ENCODE assay signal across 13 cellular contexts in genomic region chr22:30648825-30649224, GRCh38. TPM values are rescaled to one million over a fixed set of nuclear protein-coding genes. Genes with fewer than 3 reads are reported as not detected.
DNase-seq lines count a peak whose midpoint lies in the region; ATAC-seq, FAIRE-seq and TF ChIP-seq lines count a peak whose summit lies in the region.
"Had no signal": no experiment of that assay in that cellular context is flagged by ENCODE, and none has a peak within 500 bp of the region (broad histone marks: within the 10 kb centered on the region; RNA-seq: fewer than 3 reads in every experiment).

No MANE protein-coding gene starts in this region.

- no peaks in the 10 kb centered on the region for H3K36me3 ChIP-seq in mucosa of rectum (ENCODE audit: control insufficient read depth in 2 of 2, insufficient read depth in 2 of 2, low read length in 2 of 2)
- no peaks in the 10 kb centered on the region for H3K36me3 ChIP-seq in HepG2 (replicated peaks in 1 of 2; ENCODE audit: control insufficient read depth in 1 of 2, insufficient read depth in 2 of 2, low read length in 2 of 2)

- 77% methylated on average over 3 of the region's 3 CpGs for WGBS in HepG2 (ENCODE audit: low lambda C conversion rate)

- peaks cover 6 to 8% of the 10 kb centered on the region in 2 donors for H3K4me1 ChIP-seq in mucosa of rectum (ENCODE audit: control insufficient read depth in 2 of 2, insufficient read depth in 2 of 2, low read length in 2 of 2)
- H3K4me1 ChIP-seq in HepG2 (ENCODE audit: insufficient read depth, low read length) = no peaks in the 10 kb centered on the region
- H3K4me1 ChIP-seq: ascending aorta had no signal

- H3K9me3 Mint-ChIP-seq in activated T-helper 2 cell treated with anti-CD3 and anti-CD28 coated beads, Interferon-gamma antibody, Interleukin-2, Interleukin-4, amounts not matched to agents 10 μg/mL and 5 μg/mL and 100 μg/mL, durations not matched to agents 14 hours and 24 hours and 36 hours = no peaks in the 10 kb centered on the region
- H3K9me3 Mint-ChIP-seq: neural crest cell had no signal

- no TSS peak for BruUV-seq in HepG2 (replicated peaks; lab: Mats Ljungman, UMichigan)

- CTCF ChIA-PET in HepG2 (lab: Yijun Ruan, JAX; ENCODE audit: low intra/inter-chr PET ratio, low total read pairs) = no interaction called here

- peaks cover 9% of the 10 kb centered on the region for H3K36me3 Mint-ChIP-seq in activated T-helper 2 cell treated with anti-CD3 and anti-CD28 coated beads, Interferon-gamma antibody, Interleukin-2, Interleukin-4, amounts not matched to agents 10 μg/mL and 5 μg/mL and 100 μg/mL, durations not matched to agents 14 hours and 24 hours and 36 hours (ENCODE audit: low read depth)

- TF ChIP-seq CTCF in HepG2 (CRISPR knock-in tag; IDR thresholded peaks at IDR 0.05) = no peak

- no peak overlapping the region for H3K4me2 ChIP-seq in HepG2 (ENCODE audit: low read depth, low read length)

- FAIRE-seq in HepG2 (lab: Jason Lieb, UNC) = no peak

- H3K27me3 Mint-ChIP-seq in activated T-helper 2 cell treated with anti-CD3 and anti-CD28 coated beads, Interferon-gamma antibody, Interleukin-2, Interleukin-4, amounts not matched to agents 10 μg/mL and 5 μg/mL and 100 μg/mL, durations not matched to agents 14 hours and 24 hours and 36 hours (ENCODE audit: low read depth) = no peaks in the 10 kb centered on the region

- no peak overlapping the region for H3K4me3 Mint-ChIP-seq in activated T-helper 2 cell treated with anti-CD3 and anti-CD28 coated beads, Interferon-gamma antibody, Interleukin-2, Interleukin-4, amounts not matched to agents 10 μg/mL and 5 μg/mL and 100 μg/mL, durations not matched to agents 14 hours and 24 hours and 36 hours (ENCODE audit: low read depth)
- H3K4me3 Mint-ChIP-seq: neural crest cell had no signal

- POLR2A ChIA-PET in HepG2 (lab: Yijun Ruan, JAX) = interaction anchor here (0.5 kb wide), 1 partner anchor 450 kb away, joined by 4 read pairs; no protein-coding TSS in a partner anchor

- TF ChIP-seq EP300 in HepG2 (IDR thresholded peaks at IDR 0.05; ENCODE audit: low read depth in 2 of 2, low read length in 2 of 2) = no peak
- no peak for TF ChIP-seq EP300 in HepG2 (CRISPR knock-in tag; IDR thresholded peaks at IDR 0.05; ENCODE audit: borderline replicate concordance)

- H3K27ac Mint-ChIP-seq in activated T-helper 2 cell treated with anti-CD3 and anti-CD28 coated beads, Interferon-gamma antibody, Interleukin-2, Interleukin-4, amounts not matched to agents 10 μg/mL and 5 μg/mL and 100 μg/mL, durations not matched to agents 14 hours and 24 hours and 36 hours = peak overlapping the region; percentile 83

- in situ Hi-C loops in HepG2 (cut with HindIII; ENCODE audit: extremely low pct_ligation_motif_present, low pct_unique_long_range_greater_than_20kb) = no loop called here

- ATAC-seq in left ventricle myocardium superior (no peak), HepG2 (no peak)

- H3K9me3 ChIP-seq in mucosa of rectum (ENCODE audit: control insufficient read depth in 2 of 2, low read length in 2 of 2) = no peaks in the 10 kb centered on the region
- H3K9me3 ChIP-seq in HepG2 (ENCODE audit: low read length) = no peaks in the 10 kb centered on the region
- H3K9me3 ChIP-seq: ascending aorta, heart left ventricle, upper lobe of left lung had no signal

- H2AFZ ChIP-seq in HepG2 (ENCODE audit: low read length) = no peak overlapping the region

- intact Hi-C loops in activated T-helper 2 cell treated with anti-CD3 and anti-CD28 coated beads, Interferon-gamma antibody, Interleukin-2, Interleukin-4, amounts not matched to agents 10 μg/mL and 5 μg/mL and 100 μg/mL, durations not matched to agents 14 hours and 24 hours and 36 hours (cut with micrococcal nuclease) = loop anchor here (1.0 to 5.0 kb wide), 4 partner anchors 14 to 93 kb away; partner anchors contain the start of genes DUSP18, SLC35E4 and TCN2
- intact Hi-C loops in left ventricle myocardium superior (cut with micrococcal nuclease) = no loop called here
- intact Hi-C loops in HepG2 (cut with micrococcal nuclease; ENCODE audit: unreplicated experiment) = no loop called here

- no peak overlapping the region for H3K4me3 ChIP-seq in mucosa of rectum (ENCODE audit: low read length in 2 of 2)
- H3K4me3 ChIP-seq in HepG2 (replicated peaks in 1 of 3; ENCODE audit: insufficient read depth in 1 of 3, low read depth in 2 of 3, low read length in 3 of 3) = no peak overlapping the region
- H3K4me3 ChIP-seq: ascending aorta, heart left ventricle, upper lobe of left lung had no signal

- no peak for TF ChIP-seq POLR2A in HepG2 (IDR thresholded peaks at IDR 0.05; ENCODE audit: insufficient read depth in 1 of 2, low read depth in 2 of 2, low read length in 2 of 2)

- no peaks in the 10 kb centered on the region for H4K20me1 ChIP-seq in HepG2 (ENCODE audit: insufficient read depth, low read length)

- DNase-seq in NCI-H2171 treated with DMSO at 0.1 percent for 48 hours (lab: John Stamatoyannopoulos, UW) (peak; percentile 11), NCI-H2171 (lab: John Stamatoyannopoulos, UW) (no peak), left ventricle myocardium superior (no peak), HepG2 (ENCODE audit: low spot score) (no peak)
- DNase-seq in activated T-helper 2 cell treated with anti-CD3 and anti-CD28 coated beads, Interferon-gamma antibody, Interleukin-2, Interleukin-4, amounts not matched to agents 10 μg/mL and 5 μg/mL and 100 μg/mL, durations not matched to agents 14 hours and 24 hours and 36 hours (ENCODE audit: low spot score) = no peak
- DNase-seq: COR-L47; effector CD8-positive, alpha-beta T cell; NCI-H2081 had no signal

- peak overlapping the region; percentile 43 to 59 for H3K27ac ChIP-seq in mucosa of rectum (ENCODE audit: low read depth in 2 of 2, low read length in 2 of 2)
- no peak overlapping the region for H3K27ac ChIP-seq in HepG2 (ENCODE audit: extremely low read length, insufficient read depth, low read length)
- H3K27ac ChIP-seq: heart left ventricle, upper lobe of left lung had no signal

- no peak for TF ChIP-seq RAD21 in HepG2 (CRISPR knock-in tag; IDR thresholded peaks at IDR 0.05)

- H3K4me1 Mint-ChIP-seq in activated T-helper 2 cell treated with anti-CD3 and anti-CD28 coated beads, Interferon-gamma antibody, Interleukin-2, Interleukin-4, amounts not matched to agents 10 μg/mL and 5 μg/mL and 100 μg/mL, durations not matched to agents 14 hours and 24 hours and 36 hours (ENCODE audit: low read depth) = peaks cover 45% of the 10 kb centered on the region

- H3K9ac ChIP-seq in mucosa of rectum (ENCODE audit: low read depth in 1 of 2, low read length in 2 of 2) (peak overlapping the region in 1 of 2 donors; percentile 13), HepG2 (ENCODE audit: insufficient read depth, low read depth, low read length) (no peak overlapping the region)

- H3K79me2 ChIP-seq in HepG2 (ENCODE audit: insufficient read depth, low read length) = no peaks in the 10 kb centered on the region

- H3K27me3 ChIP-seq in mucosa of rectum (ENCODE audit: control insufficient read depth in 2 of 2, insufficient read depth in 2 of 2, low read length in 2 of 2) (no peaks in the 10 kb centered on the region), HepG2 (ENCODE audit: control insufficient read depth in 1 of 2, insufficient read depth in 2 of 2, low read length in 2 of 2) (no peaks in the 10 kb centered on the region)
- H3K27me3 ChIP-seq: ascending aorta, heart left ventricle, upper lobe of left lung had no signal

RNA-seq across cellular contexts. Expression of gene SLC35E4, which starts 13.2 kb away (rescaled TPM):
- 8.3 and 9.0 TPM in 2 replicates for total RNA-seq in activated T-helper 2 cell treated with anti-CD3 and anti-CD28 coated beads, Interferon-gamma antibody, Interleukin-2, Interleukin-4, amounts not matched to agents 10 μg/mL and 5 μg/mL and 100 μg/mL, durations not matched to agents 14 hours and 24 hours and 36 hours
- 3.1 TPM for total RNA-seq in left ventricle myocardium superior
- 0.15 TPM in 1 of 2 replicates, not detected in the other for total RNA-seq in HepG2 (2016; rRNA removed; fragmentation: Illumina TruSeq; extraction: Trizol)
- total RNA-seq in HepG2 (2016; cell fraction: cytosol; rRNA removed; fragmentation: Illumina TruSeq; extraction: Trizol; ENCODE audit: low read depth) = 0.09 TPM in 1 of 2 replicates, not detected in the other
- total RNA-seq in HepG2 (2016; cell fraction: insoluble cytoplasmic fraction; rRNA removed; fragmentation: Illumina TruSeq; extraction: Trizol) = 0.13 TPM in 1 of 2 replicates, not detected in the other
- total RNA-seq in HepG2 (2016; cell fraction: membrane; rRNA removed; fragmentation: Illumina TruSeq; extraction: Trizol) = 0.14 TPM in 1 of 2 replicates, not detected in the other
- total RNA-seq in HepG2 (2016; cell fraction: nucleus; rRNA removed; fragmentation: Illumina TruSeq; extraction: Trizol) = 0.12 and 0.16 TPM in 2 replicates
- 0.07 and 0.13 TPM in 2 replicates for polyA plus RNA-seq in HepG2 (2011; rRNA removed)
- 0.09 and 0.17 TPM in 2 replicates for polyA plus RNA-seq in HepG2 (2011; cell fraction: cytosol; rRNA removed)
- polyA plus RNA-seq in HepG2 (2011; cell fraction: nucleus; rRNA removed) = 0.10 TPM in 1 of 2 replicates, not detected in the other
- polyA plus RNA-seq in HepG2 (2012) = 0.07 and 0.08 TPM in 2 replicates
- not detected in 2 replicates for polyA plus RNA-seq in HepG2 (2016; cell fraction: cytosol; fragmentation: Illumina TruSeq; extraction: Trizol; ENCODE audit: low read depth)
- polyA plus RNA-seq in HepG2 (2016; cell fraction: insoluble cytoplasmic fraction; fragmentation: Illumina TruSeq; extraction: Trizol; ENCODE audit: low read depth) = 0.09 TPM in 1 of 2 replicates, not detected in the other
- polyA plus RNA-seq in HepG2 (2016; cell fraction: membrane; fragmentation: Illumina TruSeq; extraction: Trizol; ENCODE audit: low read depth) = 0.06 TPM in 1 of 2 replicates, not detected in the other
- 0.33 TPM in 1 of 2 replicates, not detected in the other for polyA plus RNA-seq in HepG2 (2016; cell fraction: nucleus; fragmentation: Illumina TruSeq; extraction: Trizol; ENCODE audit: insufficient read depth, low read depth)
- polyA minus RNA-seq in HepG2 (2011; rRNA and poly(A)+ RNA removed; ENCODE audit: low replicate concordance) = 0.12 and 3.3 TPM in 2 replicates
- 0.18 TPM in 1 of 2 replicates, not detected in the other for polyA minus RNA-seq in HepG2 (2011; cell fraction: cytosol; rRNA and poly(A)+ RNA removed)
- not detected in 2 replicates for polyA minus RNA-seq in HepG2 (2011; cell fraction: nucleus; rRNA and poly(A)+ RNA removed)

RNA-seq across cellular contexts. Expression of gene DUSP18, which starts 18.9 kb away (rescaled TPM):
- total RNA-seq in activated T-helper 2 cell treated with anti-CD3 and anti-CD28 coated beads, Interferon-gamma antibody, Interleukin-2, Interleukin-4, amounts not matched to agents 10 μg/mL and 5 μg/mL and 100 μg/mL, durations not matched to agents 14 hours and 24 hours and 36 hours = 10.5 and 11.2 TPM in 2 replicates
- total RNA-seq in left ventricle myocardium superior = 2.5 TPM
- total RNA-seq in HepG2 (2016; rRNA removed; fragmentation: Illumina TruSeq; extraction: Trizol) = 1.4 and 2.0 TPM in 2 replicates
- 0.44 and 1.1 TPM in 2 replicates for total RNA-seq in HepG2 (2016; cell fraction: cytosol; rRNA removed; fragmentation: Illumina TruSeq; extraction: Trizol; ENCODE audit: low read depth)
- total RNA-seq in HepG2 (2016; cell fraction: insoluble cytoplasmic fraction; rRNA removed; fragmentation: Illumina TruSeq; extraction: Trizol) = 1.2 and 1.4 TPM in 2 replicates
- 2.3 and 2.4 TPM in 2 replicates for total RNA-seq in HepG2 (2016; cell fraction: membrane; rRNA removed; fragmentation: Illumina TruSeq; extraction: Trizol)
- 0.91 and 1.3 TPM in 2 replicates for total RNA-seq in HepG2 (2016; cell fraction: nucleus; rRNA removed; fragmentation: Illumina TruSeq; extraction: Trizol)
- polyA plus RNA-seq in HepG2 (2011; rRNA removed) = 2.1 and 2.3 TPM in 2 replicates
- polyA plus RNA-seq in HepG2 (2011; cell fraction: cytosol; rRNA removed) = 2.6 and 2.8 TPM in 2 replicates
- polyA plus RNA-seq in HepG2 (2011; cell fraction: nucleus; rRNA removed) = 2.1 and 2.7 TPM in 2 replicates
- polyA plus RNA-seq in HepG2 (2012) = 0.81 and 0.87 TPM in 2 replicates
- polyA plus RNA-seq in HepG2 (2016; cell fraction: cytosol; fragmentation: Illumina TruSeq; extraction: Trizol; ENCODE audit: low read depth) = 1.1 and 1.7 TPM in 2 replicates
- 1.6 and 1.7 TPM in 2 replicates for polyA plus RNA-seq in HepG2 (2016; cell fraction: insoluble cytoplasmic fraction; fragmentation: Illumina TruSeq; extraction: Trizol; ENCODE audit: low read depth)
- polyA plus RNA-seq in HepG2 (2016; cell fraction: membrane; fragmentation: Illumina TruSeq; extraction: Trizol; ENCODE audit: low read depth) = 1.8 and 2.1 TPM in 2 replicates
- polyA plus RNA-seq in HepG2 (2016; cell fraction: nucleus; fragmentation: Illumina TruSeq; extraction: Trizol; ENCODE audit: insufficient read depth, low read depth) = 1.0 and 1.5 TPM in 2 replicates
- 3.0 and 7.6 TPM in 2 replicates for polyA minus RNA-seq in HepG2 (2011; rRNA and poly(A)+ RNA removed; ENCODE audit: low replicate concordance)
- 0.79 and 1.8 TPM in 2 replicates for polyA minus RNA-seq in HepG2 (2011; cell fraction: cytosol; rRNA and poly(A)+ RNA removed)
- polyA minus RNA-seq in HepG2 (2011; cell fraction: nucleus; rRNA and poly(A)+ RNA removed) = 1.3 and 1.7 TPM in 2 replicates

RNA-seq across cellular contexts. Expression of gene TCN2, which starts 41.9 kb away (rescaled TPM):
- 0.51 and 0.68 TPM in 2 replicates for total RNA-seq in activated T-helper 2 cell treated with anti-CD3 and anti-CD28 coated beads, Interferon-gamma antibody, Interleukin-2, Interleukin-4, amounts not matched to agents 10 μg/mL and 5 μg/mL and 100 μg/mL, durations not matched to agents 14 hours and 24 hours and 36 hours
- total RNA-seq in left ventricle myocardium superior = 14.6 TPM
- 0.31 TPM in 1 of 2 replicates, not detected in the other for total RNA-seq in HepG2 (2016; rRNA removed; fragmentation: Illumina TruSeq; extraction: Trizol)
- 0.30 TPM in 1 of 2 replicates, not detected in the other for total RNA-seq in HepG2 (2016; cell fraction: cytosol; rRNA removed; fragmentation: Illumina TruSeq; extraction: Trizol; ENCODE audit: low read depth)
- 0.15 and 0.45 TPM in 2 replicates for total RNA-seq in HepG2 (2016; cell fraction: insoluble cytoplasmic fraction; rRNA removed; fragmentation: Illumina TruSeq; extraction: Trizol)
- 0.17 and 0.28 TPM in 2 replicates for total RNA-seq in HepG2 (2016; cell fraction: membrane; rRNA removed; fragmentation: Illumina TruSeq; extraction: Trizol)
- 0.34 and 0.43 TPM in 2 replicates for total RNA-seq in HepG2 (2016; cell fraction: nucleus; rRNA removed; fragmentation: Illumina TruSeq; extraction: Trizol)
- polyA plus RNA-seq in HepG2 (2011; rRNA removed) = 0.29 and 0.67 TPM in 2 replicates
- 0.37 and 0.55 TPM in 2 replicates for polyA plus RNA-seq in HepG2 (2011; cell fraction: cytosol; rRNA removed)
- polyA plus RNA-seq in HepG2 (2011; cell fraction: nucleus; rRNA removed) = 0.35 and 0.59 TPM in 2 replicates
- 0.40 and 0.61 TPM in 2 replicates for polyA plus RNA-seq in HepG2 (2012)
- 0.06 and 0.10 TPM in 2 replicates for polyA plus RNA-seq in HepG2 (2016; cell fraction: cytosol; fragmentation: Illumina TruSeq; extraction: Trizol; ENCODE audit: low read depth)
- 0.20 and 0.21 TPM in 2 replicates for polyA plus RNA-seq in HepG2 (2016; cell fraction: insoluble cytoplasmic fraction; fragmentation: Illumina TruSeq; extraction: Trizol; ENCODE audit: low read depth)
- 0.16 and 0.31 TPM in 2 replicates for polyA plus RNA-seq in HepG2 (2016; cell fraction: membrane; fragmentation: Illumina TruSeq; extraction: Trizol; ENCODE audit: low read depth)
- polyA plus RNA-seq in HepG2 (2016; cell fraction: nucleus; fragmentation: Illumina TruSeq; extraction: Trizol; ENCODE audit: insufficient read depth, low read depth) = 0.53 and 0.63 TPM in 2 replicates
- 0.30 and 0.87 TPM in 2 replicates for polyA minus RNA-seq in HepG2 (2011; rRNA and poly(A)+ RNA removed; ENCODE audit: low replicate concordance)
- not detected in 2 replicates for polyA minus RNA-seq in HepG2 (2011; cell fraction: cytosol; rRNA and poly(A)+ RNA removed)
- polyA minus RNA-seq in HepG2 (2011; cell fraction: nucleus; rRNA and poly(A)+ RNA removed) = 0.12 TPM in 1 of 2 replicates, not detected in the other

RNA-seq across cellular contexts. Expression of gene OSBP2, which starts 45.8 kb away (rescaled TPM):
- total RNA-seq in activated T-helper 2 cell treated with anti-CD3 and anti-CD28 coated beads, Interferon-gamma antibody, Interleukin-2, Interleukin-4, amounts not matched to agents 10 μg/mL and 5 μg/mL and 100 μg/mL, durations not matched to agents 14 hours and 24 hours and 36 hours = 2.1 and 2.4 TPM in 2 replicates
- total RNA-seq in left ventricle myocardium superior = 16.0 TPM
- 7.1 and 7.7 TPM in 2 replicates for total RNA-seq in HepG2 (2016; rRNA removed; fragmentation: Illumina TruSeq; extraction: Trizol)
- 1.9 and 2.2 TPM in 2 replicates for total RNA-seq in HepG2 (2016; cell fraction: cytosol; rRNA removed; fragmentation: Illumina TruSeq; extraction: Trizol; ENCODE audit: low read depth)
- total RNA-seq in HepG2 (2016; cell fraction: insoluble cytoplasmic fraction; rRNA removed; fragmentation: Illumina TruSeq; extraction: Trizol) = 8.2 and 8.7 TPM in 2 replicates
- total RNA-seq in HepG2 (2016; cell fraction: membrane; rRNA removed; fragmentation: Illumina TruSeq; extraction: Trizol) = 7.4 and 9.1 TPM in 2 replicates
- 5.3 and 10.0 TPM in 2 replicates for total RNA-seq in HepG2 (2016; cell fraction: nucleus; rRNA removed; fragmentation: Illumina TruSeq; extraction: Trizol)
- polyA plus RNA-seq in HepG2 (2011; rRNA removed) = 5.0 and 7.9 TPM in 2 replicates
- polyA plus RNA-seq in HepG2 (2011; cell fraction: cytosol; rRNA removed) = 3.8 and 4.7 TPM in 2 replicates
- polyA plus RNA-seq in HepG2 (2011; cell fraction: nucleus; rRNA removed) = 5.9 and 7.6 TPM in 2 replicates
- polyA plus RNA-seq in HepG2 (2012) = 4.1 and 4.4 TPM in 2 replicates
- 3.0 and 5.0 TPM in 2 replicates for polyA plus RNA-seq in HepG2 (2016; cell fraction: cytosol; fragmentation: Illumina TruSeq; extraction: Trizol; ENCODE audit: low read depth)
- polyA plus RNA-seq in HepG2 (2016; cell fraction: insoluble cytoplasmic fraction; fragmentation: Illumina TruSeq; extraction: Trizol; ENCODE audit: low read depth) = 7.0 and 13.0 TPM in 2 replicates
- 11.2 and 12.1 TPM in 2 replicates for polyA plus RNA-seq in HepG2 (2016; cell fraction: membrane; fragmentation: Illumina TruSeq; extraction: Trizol; ENCODE audit: low read depth)
- polyA plus RNA-seq in HepG2 (2016; cell fraction: nucleus; fragmentation: Illumina TruSeq; extraction: Trizol; ENCODE audit: insufficient read depth, low read depth) = 10.2 and 11.3 TPM in 2 replicates
- 7.4 and 90.6 TPM in 2 replicates for polyA minus RNA-seq in HepG2 (2011; rRNA and poly(A)+ RNA removed; ENCODE audit: low replicate concordance)
- polyA minus RNA-seq in HepG2 (2011; cell fraction: cytosol; rRNA and poly(A)+ RNA removed) = 2.9 and 4.3 TPM in 2 replicates
- polyA minus RNA-seq in HepG2 (2011; cell fraction: nucleus; rRNA and poly(A)+ RNA removed) = 6.0 and 6.8 TPM in 2 replicates

RNA-seq across cellular contexts. Expression of gene PES1, which starts 57.1 kb away (rescaled TPM):
- total RNA-seq in activated T-helper 2 cell treated with anti-CD3 and anti-CD28 coated beads, Interferon-gamma antibody, Interleukin-2, Interleukin-4, amounts not matched to agents 10 μg/mL and 5 μg/mL and 100 μg/mL, durations not matched to agents 14 hours and 24 hours and 36 hours = 129 and 132 TPM in 2 replicates
- 21.6 TPM for total RNA-seq in left ventricle myocardium superior
- 94.7 and 111 TPM in 2 replicates for total RNA-seq in HepG2 (2016; rRNA removed; fragmentation: Illumina TruSeq; extraction: Trizol)
- 23.4 and 23.7 TPM in 2 replicates for total RNA-seq in HepG2 (2016; cell fraction: cytosol; rRNA removed; fragmentation: Illumina TruSeq; extraction: Trizol; ENCODE audit: low read depth)
- total RNA-seq in HepG2 (2016; cell fraction: insoluble cytoplasmic fraction; rRNA removed; fragmentation: Illumina TruSeq; extraction: Trizol) = 106 and 120 TPM in 2 replicates
- total RNA-seq in HepG2 (2016; cell fraction: membrane; rRNA removed; fragmentation: Illumina TruSeq; extraction: Trizol) = 37.9 and 40.4 TPM in 2 replicates
- 46.0 and 52.0 TPM in 2 replicates for total RNA-seq in HepG2 (2016; cell fraction: nucleus; rRNA removed; fragmentation: Illumina TruSeq; extraction: Trizol)
- polyA plus RNA-seq in HepG2 (2011; rRNA removed) = 65.1 and 70.0 TPM in 2 replicates
- 60.6 and 70.4 TPM in 2 replicates for polyA plus RNA-seq in HepG2 (2011; cell fraction: cytosol; rRNA removed)
- 79.4 and 94.0 TPM in 2 replicates for polyA plus RNA-seq in HepG2 (2011; cell fraction: nucleus; rRNA removed)
- polyA plus RNA-seq in HepG2 (2012) = 40.1 and 42.9 TPM in 2 replicates
- polyA plus RNA-seq in HepG2 (2016; cell fraction: cytosol; fragmentation: Illumina TruSeq; extraction: Trizol; ENCODE audit: low read depth) = 14.6 and 17.1 TPM in 2 replicates
- polyA plus RNA-seq in HepG2 (2016; cell fraction: insoluble cytoplasmic fraction; fragmentation: Illumina TruSeq; extraction: Trizol; ENCODE audit: low read depth) = 110 and 112 TPM in 2 replicates
- polyA plus RNA-seq in HepG2 (2016; cell fraction: membrane; fragmentation: Illumina TruSeq; extraction: Trizol; ENCODE audit: low read depth) = 26.4 and 29.2 TPM in 2 replicates
- polyA plus RNA-seq in HepG2 (2016; cell fraction: nucleus; fragmentation: Illumina TruSeq; extraction: Trizol; ENCODE audit: insufficient read depth, low read depth) = 76.3 and 79.7 TPM in 2 replicates
- 210 and 241 TPM in 2 replicates for polyA minus RNA-seq in HepG2 (2011; rRNA and poly(A)+ RNA removed; ENCODE audit: low replicate concordance)
- polyA minus RNA-seq in HepG2 (2011; cell fraction: cytosol; rRNA and poly(A)+ RNA removed) = 36.6 and 46.5 TPM in 2 replicates
- polyA minus RNA-seq in HepG2 (2011; cell fraction: nucleus; rRNA and poly(A)+ RNA removed) = 50.9 and 67.1 TPM in 2 replicates
